8 cellular contexts compared by ENCODE assay signal in the genomic region with DNA sequence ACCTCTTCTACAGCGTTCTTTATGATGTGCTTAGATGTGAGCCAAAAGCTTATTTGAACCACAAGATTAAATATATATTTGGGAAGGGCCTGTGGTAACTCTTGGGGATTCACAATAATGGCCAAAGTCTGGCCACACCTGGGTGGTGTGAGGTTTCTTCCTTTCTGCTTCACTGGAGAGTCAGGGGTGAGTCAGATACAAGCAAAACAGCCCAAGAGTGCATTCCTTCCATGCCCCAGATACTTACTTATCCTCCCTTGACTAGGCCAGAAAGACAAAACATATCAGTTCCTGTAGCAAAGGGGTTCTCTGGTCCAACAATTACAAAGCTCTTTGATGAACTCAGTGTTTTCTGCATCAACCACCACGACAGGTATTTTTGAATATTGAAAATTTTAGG. TPM values are rescaled to one million over a fixed set of nuclear protein-coding genes. Genes with fewer than 3 reads are reported as not detected.
DNase-seq lines count a peak whose midpoint lies in the region; ATAC-seq and TF ChIP-seq lines count a peak whose summit lies in the region.

No MANE protein-coding gene starts in this region.

- no peaks in the 10 kb centered on the region for H3K36me3 ChIP-seq in heart right ventricle

- peak overlapping the region; percentile 99 for H3K27ac Mint-ChIP-seq in activated naive CD4-positive, alpha-beta T cell treated with anti-CD3 and anti-CD28 coated beads, Interleukin-2, amount 50 U/mL, for 24 hours
- H3K27ac Mint-ChIP-seq in stimulated activated naive CD8-positive, alpha-beta T cell treated with anti-CD3 and anti-CD28 coated beads, Interleukin-15, amount 100 ng/mL, for 72 hours: peak overlapping the region; percentile 96 to 97

- no peak overlapping the region for H3K27ac ChIP-seq in heart right ventricle

- H3K4me3 ChIP-seq in heart right ventricle: no peak overlapping the region

- DNase-seq in activated naive CD4-positive, alpha-beta T cell treated with Interleukin-2 at 50 U/mL for 16 hours: no peak
- DNase-seq in astrocyte of the hippocampus (ENCODE audit: low read depth, low spot score) (peak; percentile 84), heart right ventricle (no peak), NCI-H526 treated with DMSO at 0.1 percent for 48 hours (lab: John Stamatoyannopoulos, UW) (no peak), hippocampal formation (lab: John Stamatoyannopoulos, UW) (no peak)
- no peak for DNase-seq in stimulated activated naive CD8-positive, alpha-beta T cell treated with anti-CD3 and anti-CD28 coated beads, Interleukin-15, amount 100 ng/mL, for 72 hours

- no peaks in the 10 kb centered on the region for H3K9me3 ChIP-seq in heart right ventricle

- peak; percentile 69 for ATAC-seq in HG03139 (IDR thresholded peaks at IDR 0.05; ENCODE audit: unreplicated experiment)
- ATAC-seq in stimulated activated naive CD8-positive, alpha-beta T cell treated with anti-CD3 and anti-CD28 coated beads, Interleukin-15, amount 100 ng/mL, for 72 hours: peak; percentile 60
- ATAC-seq in heart right ventricle: no peak

- H3K4me1 Mint-ChIP-seq in activated naive CD4-positive, alpha-beta T cell treated with anti-CD3 and anti-CD28 coated beads, Interleukin-2, amount 50 U/mL, for 24 hours: peaks cover 80% of the 10 kb centered on the region
- peaks cover 73% of the 10 kb centered on the region for H3K4me1 Mint-ChIP-seq in stimulated activated naive CD8-positive, alpha-beta T cell treated with anti-CD3 and anti-CD28 coated beads, Interleukin-15, amount 100 ng/mL, for 72 hours

- TF ChIP-seq CTCF in heart right ventricle (IDR thresholded peaks at IDR 0.05): no peak

- no peaks in the 10 kb centered on the region for H3K9me3 Mint-ChIP-seq in activated naive CD4-positive, alpha-beta T cell treated with anti-CD3 and anti-CD28 coated beads, Interleukin-2, amount 50 U/mL, for 24 hours
- peaks cover 0 to 7% of the 10 kb centered on the region in 2 donors for H3K9me3 Mint-ChIP-seq in stimulated activated naive CD8-positive, alpha-beta T cell treated with anti-CD3 and anti-CD28 coated beads, Interleukin-15, amount 100 ng/mL, for 72 hours

- H3K36me3 Mint-ChIP-seq in activated naive CD4-positive, alpha-beta T cell treated with anti-CD3 and anti-CD28 coated beads, Interleukin-2, amount 50 U/mL, for 24 hours: peaks cover 31% of the 10 kb centered on the region

- peak overlapping the region; percentile 95 for H3K4me3 Mint-ChIP-seq in activated naive CD4-positive, alpha-beta T cell treated with anti-CD3 and anti-CD28 coated beads, Interleukin-2, amount 50 U/mL, for 24 hours
- H3K4me3 Mint-ChIP-seq in stimulated activated naive CD8-positive, alpha-beta T cell treated with anti-CD3 and anti-CD28 coated beads, Interleukin-15, amount 100 ng/mL, for 72 hours: peak overlapping the region; percentile 83 to 96

- no peaks in the 10 kb centered on the region for H3K4me1 ChIP-seq in heart right ventricle

- peaks cover 0 to 11% (median 0%) of the 10 kb centered on the region in 7 donors for H3K27me3 ChIP-seq in heart right ventricle

- 73 to 88% methylated on average over 2 of the region's 2 CpGs for WGBS in heart right ventricle, 2 donors

- intact Hi-C loops in heart right ventricle (cut with DNase I): no loop called here

- H3K27me3 Mint-ChIP-seq in activated naive CD4-positive, alpha-beta T cell treated with anti-CD3 and anti-CD28 coated beads, Interleukin-2, amount 50 U/mL, for 24 hours: no peaks in the 10 kb centered on the region
- H3K27me3 Mint-ChIP-seq in stimulated activated naive CD8-positive, alpha-beta T cell treated with anti-CD3 and anti-CD28 coated beads, Interleukin-15, amount 100 ng/mL, for 72 hours: no peaks in the 10 kb centered on the region

RNA-seq across cellular contexts. Expression of a gene that starts 0.9 kb away (rescaled TPM):
- under 1 TPM in 1 of 10 donors, not detected in 9; 0.83 TPM for total RNA-seq in heart right ventricle
- polyA plus RNA-seq in heart right ventricle: not detected

RNA-seq across cellular contexts. Expression of a gene that starts 52.2 kb away (rescaled TPM):
- 1 to 10 TPM in 2 of 10 donors, under 1 TPM in 8; 0.11 to 6.2 (median 0.31) TPM for total RNA-seq in heart right ventricle
- under 1 TPM; 0.07 to 0.26 TPM for polyA plus RNA-seq in heart right ventricle

Comparison
In these comparisons a context has a peak if more than half of its experiments do, and no peak if none do; other contexts are left out.
1. ATAC-seq: peak in HG03139 (single experiment) and stimulated activated naive CD8-positive, alpha-beta T cell treated with anti-CD3 and anti-CD28 coated beads, Interleukin-15, amount 100 ng/mL, for 72 hours (single experiment); none in heart right ventricle (0 of 8).